Comparison of ENCODE assay signal across 8 cellular contexts in genomic region chr11:86115542-86116385, GRCh38. TPM values are rescaled to one million over a fixed set of nuclear protein-coding genes. Genes with fewer than 3 reads are reported as not detected.
DNase-seq lines count a peak whose midpoint lies in the region; ATAC-seq and TF ChIP-seq lines count a peak whose summit lies in the region.

No MANE protein-coding gene starts in this region.

- no peak for TF ChIP-seq EP300 in transverse colon (IDR thresholded peaks at IDR 0.05; ENCODE audit: low read depth)

- no peaks in the 10 kb centered on the region for H3K27me3 ChIP-seq in transverse colon

- DNase-seq in activated CD4-positive, alpha-beta T cell treated with anti-CD3 and anti-CD28 coated beads, Interleukin-2, amount 10 ng/mL, durations not matched to agents 24 days and 14 days: no peak
- DNase-seq in activated CD4-positive, alpha-beta T cell treated with anti-CD3 and anti-CD28 coated beads, Interleukin-2, amount 10 ng/mL, durations not matched to agents 7 days and 5 days: no peak
- DNase-seq in activated naive CD8-positive, alpha-beta T cell treated with anti-CD3 and anti-CD28 coated beads for 36 hours: no peak
- no peak for DNase-seq in stimulated activated naive CD8-positive, alpha-beta T cell treated with anti-CD3 and anti-CD28 coated beads, Interleukin-15, Interleukin-2, amounts not matched to agents 100 U/mL and 50 U/mL, for 24 hours
- DNase-seq in SHP77 (lab: John Stamatoyannopoulos, UW) (no peak), mesothelial cell of epicardium (ENCODE audit: low spot score in 2 of 2, unreplicated experiment in 2 of 2) (no peak), transverse colon (no peak)

- H3K4me1 Mint-ChIP-seq in activated CD4-positive, alpha-beta T cell treated with anti-CD3 and anti-CD28 coated beads, Interleukin-2, amount 10 ng/mL, durations not matched to agents 24 days and 14 days: peaks cover 30% of the 10 kb centered on the region
- peaks cover 23% of the 10 kb centered on the region for H3K4me1 Mint-ChIP-seq in activated CD4-positive, alpha-beta T cell treated with anti-CD3 and anti-CD28 coated beads, Interleukin-2, amount 10 ng/mL, durations not matched to agents 7 days and 5 days
- peaks cover 25% of the 10 kb centered on the region for H3K4me1 Mint-ChIP-seq in activated naive CD8-positive, alpha-beta T cell treated with anti-CD3 and anti-CD28 coated beads for 36 hours
- peaks cover 11% of the 10 kb centered on the region for H3K4me1 Mint-ChIP-seq in mesothelial cell of epicardium

- CTCF ChIA-PET in activated CD4-positive, alpha-beta T cell treated with anti-CD3 and anti-CD28 coated beads, Interleukin-2, amount 10 ng/mL, durations not matched to agents 7 days and 5 days (lab: Charles Lee): interaction anchor here (0.6 to 1.6 kb wide), 6 partner anchors 22 to 144 kb away, joined by 3 to 5 read pairs (median 4); no protein-coding TSS in a partner anchor

- no peaks in the 10 kb centered on the region for H3K9me3 ChIP-seq in transverse colon

- 79 to 88% methylated on average over 2 to 3 of the region's 3 CpGs for WGBS in transverse colon (ENCODE audit: low coverage in 1 of 2), 2 donors

- intact Hi-C loops in activated CD4-positive, alpha-beta T cell treated with anti-CD3 and anti-CD28 coated beads, Interleukin-2, amount 10 ng/mL, durations not matched to agents 24 days and 14 days (cut with micrococcal nuclease): loop anchor here (1.0 to 2.0 kb wide), 7 partner anchors 24 to 177 kb away; partner anchors contain the start of gene PICALM
- intact Hi-C loops in transverse colon (cut with DNase I; ENCODE audit: low total_unique reads): no loop called here

- H3K9me3 Mint-ChIP-seq in activated CD4-positive, alpha-beta T cell treated with anti-CD3 and anti-CD28 coated beads, Interleukin-2, amount 10 ng/mL, durations not matched to agents 24 days and 14 days: no peaks in the 10 kb centered on the region
- no peaks in the 10 kb centered on the region for H3K9me3 Mint-ChIP-seq in activated CD4-positive, alpha-beta T cell treated with anti-CD3 and anti-CD28 coated beads, Interleukin-2, amount 10 ng/mL, durations not matched to agents 7 days and 5 days
- no peaks in the 10 kb centered on the region for H3K9me3 Mint-ChIP-seq in activated naive CD8-positive, alpha-beta T cell treated with anti-CD3 and anti-CD28 coated beads for 36 hours
- no peaks in the 10 kb centered on the region for H3K9me3 Mint-ChIP-seq in mesothelial cell of epicardium

- POLR2A ChIA-PET in activated CD4-positive, alpha-beta T cell treated with anti-CD3 and anti-CD28 coated beads, Interleukin-2, amount 10 ng/mL, durations not matched to agents 7 days and 5 days (lab: Charles Lee): no interaction called here

- peak overlapping the region in 2 of 4 donors; percentile 2 to 32 for H3K27ac ChIP-seq in transverse colon

- no peaks in the 10 kb centered on the region for H3K36me3 Mint-ChIP-seq in activated CD4-positive, alpha-beta T cell treated with anti-CD3 and anti-CD28 coated beads, Interleukin-2, amount 10 ng/mL, durations not matched to agents 24 days and 14 days (ENCODE audit: low read depth)
- H3K36me3 Mint-ChIP-seq in activated CD4-positive, alpha-beta T cell treated with anti-CD3 and anti-CD28 coated beads, Interleukin-2, amount 10 ng/mL, durations not matched to agents 7 days and 5 days (ENCODE audit: low read depth): no peaks in the 10 kb centered on the region
- H3K36me3 Mint-ChIP-seq in activated naive CD8-positive, alpha-beta T cell treated with anti-CD3 and anti-CD28 coated beads for 36 hours: no peaks in the 10 kb centered on the region
- no peaks in the 10 kb centered on the region for H3K36me3 Mint-ChIP-seq in mesothelial cell of epicardium

- peak overlapping the region; percentile 24 for H3K4me3 Mint-ChIP-seq in activated CD4-positive, alpha-beta T cell treated with anti-CD3 and anti-CD28 coated beads, Interleukin-2, amount 10 ng/mL, durations not matched to agents 24 days and 14 days
- H3K4me3 Mint-ChIP-seq in activated CD4-positive, alpha-beta T cell treated with anti-CD3 and anti-CD28 coated beads, Interleukin-2, amount 10 ng/mL, durations not matched to agents 7 days and 5 days: no peak overlapping the region
- H3K4me3 Mint-ChIP-seq in activated naive CD8-positive, alpha-beta T cell treated with anti-CD3 and anti-CD28 coated beads for 36 hours: peak overlapping the region; percentile 24
- no peak overlapping the region for H3K4me3 Mint-ChIP-seq in mesothelial cell of epicardium

- peaks cover 2% of the 10 kb centered on the region for H3K27me3 Mint-ChIP-seq in activated CD4-positive, alpha-beta T cell treated with anti-CD3 and anti-CD28 coated beads, Interleukin-2, amount 10 ng/mL, durations not matched to agents 24 days and 14 days
- peaks cover 2% of the 10 kb centered on the region for H3K27me3 Mint-ChIP-seq in activated CD4-positive, alpha-beta T cell treated with anti-CD3 and anti-CD28 coated beads, Interleukin-2, amount 10 ng/mL, durations not matched to agents 7 days and 5 days
- H3K27me3 Mint-ChIP-seq in activated naive CD8-positive, alpha-beta T cell treated with anti-CD3 and anti-CD28 coated beads for 36 hours: peaks cover 3% of the 10 kb centered on the region
- peaks cover 2% of the 10 kb centered on the region for H3K27me3 Mint-ChIP-seq in mesothelial cell of epicardium (ENCODE audit: low read depth)

- ATAC-seq in HG03095 (IDR thresholded peaks at IDR 0.05; ENCODE audit: unreplicated experiment): peak; percentile 38
- ATAC-seq in stimulated activated naive CD8-positive, alpha-beta T cell treated with anti-CD3 and anti-CD28 coated beads, Interleukin-15, Interleukin-2, amounts not matched to agents 100 U/mL and 50 U/mL, for 24 hours: peak; percentile 44

- no peaks in the 10 kb centered on the region for H3K36me3 ChIP-seq in transverse colon

- no peak for TF ChIP-seq CTCF in mesothelial cell of epicardium (IDR thresholded peaks at IDR 0.05; ENCODE audit: unreplicated experiment)
- TF ChIP-seq CTCF in transverse colon (IDR thresholded peaks at IDR 0.05): no peak

- no peak overlapping the region for H3K4me3 ChIP-seq in transverse colon

- H3K27ac Mint-ChIP-seq in activated CD4-positive, alpha-beta T cell treated with anti-CD3 and anti-CD28 coated beads, Interleukin-2, amount 10 ng/mL, durations not matched to agents 24 days and 14 days: peak overlapping the region; percentile 69
- H3K27ac Mint-ChIP-seq in activated CD4-positive, alpha-beta T cell treated with anti-CD3 and anti-CD28 coated beads, Interleukin-2, amount 10 ng/mL, durations not matched to agents 7 days and 5 days: no peak overlapping the region
- H3K27ac Mint-ChIP-seq in activated naive CD8-positive, alpha-beta T cell treated with anti-CD3 and anti-CD28 coated beads for 36 hours: peak overlapping the region; percentile 86
- H3K27ac Mint-ChIP-seq in mesothelial cell of epicardium: no peak overlapping the region

- no peak for TF ChIP-seq POLR2A in transverse colon (IDR thresholded peaks at IDR 0.05)

- H3K4me1 ChIP-seq in transverse colon: peaks cover 0 to 3% (median 2%) of the 10 kb centered on the region in 4 donors

- in situ Hi-C loops in transverse colon (cut with MboI; ENCODE audit: low pct_ligation_motif_present in 1 of 4, low pct_unique_long_range_greater_than_20kb in 1 of 4, low sequenced_read_pairs in 3 of 4): no loop called here

RNA-seq across cellular contexts. Expression of gene PICALM, which starts 46.9 kb away (rescaled TPM):
- 141 and 156 TPM in 2 replicates for total RNA-seq in activated CD4-positive, alpha-beta T cell treated with anti-CD3 and anti-CD28 coated beads, Interleukin-2, amount 10 ng/mL, durations not matched to agents 24 days and 14 days
- total RNA-seq in activated CD4-positive, alpha-beta T cell treated with anti-CD3 and anti-CD28 coated beads, Interleukin-2, amount 10 ng/mL, durations not matched to agents 7 days and 5 days: 100 to 1,000 TPM in 1 of 2 experiments, 10 to 100 TPM in 1; 89.4 to 140 TPM
- total RNA-seq in activated naive CD8-positive, alpha-beta T cell treated with anti-CD3 and anti-CD28 coated beads for 36 hours: 10 to 100 TPM; 35.8 to 41.1 TPM
- 149 to 154 TPM (median 150 TPM) in 3 replicates for total RNA-seq in mesothelial cell of epicardium
- total RNA-seq in transverse colon: 100 to 1,000 TPM; 148 to 244 (median 221) TPM

Comparison
In these comparisons a context has a peak if more than half of its experiments do, and no peak if none do; other contexts are left out.
1. H3K27ac Mint-ChIP-seq: peak in activated CD4-positive, alpha-beta T cell treated with anti-CD3 and anti-CD28 coated beads, Interleukin-2, amount 10 ng/mL, durations not matched to agents 24 days and 14 days (single experiment) and activated naive CD8-positive, alpha-beta T cell treated with anti-CD3 and anti-CD28 coated beads for 36 hours (single experiment); none in activated CD4-positive, alpha-beta T cell treated with anti-CD3 and anti-CD28 coated beads, Interleukin-2, amount 10 ng/mL, durations not matched to agents 7 days and 5 days (single experiment) and mesothelial cell of epicardium (single experiment).
2. H3K4me3 Mint-ChIP-seq: peak in activated CD4-positive, alpha-beta T cell treated with anti-CD3 and anti-CD28 coated beads, Interleukin-2, amount 10 ng/mL, durations not matched to agents 24 days and 14 days (single experiment) and activated naive CD8-positive, alpha-beta T cell treated with anti-CD3 and anti-CD28 coated beads for 36 hours (single experiment); none in activated CD4-positive, alpha-beta T cell treated with anti-CD3 and anti-CD28 coated beads, Interleukin-2, amount 10 ng/mL, durations not matched to agents 7 days and 5 days (single experiment) and mesothelial cell of epicardium (single experiment).